ENCODE assay signal across 16 cellular contexts in genomic region chr10:34801066-34801738, GRCh38. TPM values are rescaled to one million over a fixed set of nuclear protein-coding genes. Genes with fewer than 3 reads are reported as not detected.
DNase-seq lines count a peak whose midpoint lies in the region; ATAC-seq and TF ChIP-seq lines count a peak whose summit lies in the region.
"Had no signal": no experiment of that assay in that cellular context is flagged by ENCODE, and none has a peak within 500 bp of the region (broad histone marks: within the 10 kb centered on the region; RNA-seq: fewer than 3 reads in every experiment).

No MANE protein-coding gene starts in this region.

- in situ Hi-C loops in gastrocnemius medialis (cut with MboI; ENCODE audit: low sequenced_read_pairs in 4 of 4): loop anchor here in 2 of 4 donors (25.0 kb wide), 1 partner anchor 139 kb away; no protein-coding TSS in a partner anchor

- DNase-seq in adipocyte (ENCODE audit: low read depth) (no peak), epithelial cell of prostate (ENCODE audit: low read depth, low spot score) (peak; percentile 31), lower lobe of right lung (peak; percentile 59), gastrocnemius medialis (peak; percentile 38 to 53), germinal center (ENCODE audit: low spot score) (no peak), OCI-M1 (lab: John Stamatoyannopoulos, UW) (no peak)
- DNase-seq in activated naive CD8-positive, alpha-beta T cell treated with anti-CD3 and anti-CD28 coated beads, Interleukin-2, amount 50 U/mL, for 24 hours: no peak
- DNase-seq: activated CD4-positive, alpha-beta T cell treated with anti-CD3 and anti-CD28 coated beads for 1 hour; activated T-cell treated with anti-CD3 and anti-CD28 coated beads, Interleukin-2, amount 50 U/mL, for 72 hours; effector CD8-positive, alpha-beta T cell; NCI-H1105; NCI-H446 treated with DMSO at 0.1 percent for 48 hours; stimulated activated naive CD4-positive, alpha-beta T cell treated with Interleukin-2 at 50 U/mL for 16 hours; T-helper 1 cell had no signal

- H3K9me3 Mint-ChIP-seq in activated naive CD8-positive, alpha-beta T cell treated with anti-CD3 and anti-CD28 coated beads, Interleukin-2, amount 50 U/mL, for 24 hours: no peaks in the 10 kb centered on the region
- H3K9me3 Mint-ChIP-seq: activated T-cell treated with anti-CD3 and anti-CD28 coated beads, Interleukin-2, amount 50 U/mL, for 72 hours had no signal

- TF ChIP-seq CTCF in lower lobe of right lung (IDR thresholded peaks at IDR 0.05) (no peak), gastrocnemius medialis (IDR thresholded peaks at IDR 0.05 in 4 of 5, conservative IDR thresholded peaks at IDR 0.05 in 1 of 5) (no peak)

- H3K9me3 ChIP-seq in adipocyte (ENCODE audit: control insufficient read depth, low read length) (no peaks in the 10 kb centered on the region), lower lobe of right lung (no peaks in the 10 kb centered on the region), gastrocnemius medialis (no peaks in the 10 kb centered on the region)
- H3K9me3 ChIP-seq: BLaER1 had no signal

- no peak overlapping the region for H3K4me3 Mint-ChIP-seq in activated naive CD8-positive, alpha-beta T cell treated with anti-CD3 and anti-CD28 coated beads, Interleukin-2, amount 50 U/mL, for 24 hours
- H3K4me3 Mint-ChIP-seq: activated T-cell treated with anti-CD3 and anti-CD28 coated beads, Interleukin-2, amount 50 U/mL, for 72 hours had no signal

- H3K4me1 ChIP-seq in adipocyte (ENCODE audit: control insufficient read depth, insufficient read depth, low read length) (peaks cover 18% of the 10 kb centered on the region), lower lobe of right lung (peaks cover 17% of the 10 kb centered on the region), gastrocnemius medialis (peaks cover 22 to 29% of the 10 kb centered on the region in 2 donors)

- no peak overlapping the region for H3K27ac Mint-ChIP-seq in activated naive CD8-positive, alpha-beta T cell treated with anti-CD3 and anti-CD28 coated beads, Interleukin-2, amount 50 U/mL, for 24 hours
- H3K27ac Mint-ChIP-seq: activated T-cell treated with anti-CD3 and anti-CD28 coated beads, Interleukin-2, amount 50 U/mL, for 72 hours had no signal

- ATAC-seq in lower lobe of right lung (peak; percentile 64 to 88), gastrocnemius medialis (peak; percentile 81 to 95), GM21737 (IDR thresholded peaks at IDR 0.05; ENCODE audit: unreplicated experiment) (no peak)
- no peak for ATAC-seq in activated naive CD8-positive, alpha-beta T cell treated with anti-CD3 and anti-CD28 coated beads, Interleukin-2, amount 50 U/mL, for 24 hours
- ATAC-seq: activated T-cell treated with anti-CD3 and anti-CD28 coated beads, Interleukin-2, amount 50 U/mL, for 72 hours had no signal

- intact Hi-C loops in lower lobe of right lung (cut with DNase I): no loop called here
- intact Hi-C loops in gastrocnemius medialis (cut with DNase I; ENCODE audit: low total_unique reads): no loop called here

- no peak overlapping the region for H3K9ac ChIP-seq in adipocyte (ENCODE audit: low read length)
- H3K9ac ChIP-seq: BLaER1 had no signal

- H3K36me3 ChIP-seq in adipocyte (ENCODE audit: control insufficient read depth, insufficient read depth, low read length, severe bottlenecking) (no peaks in the 10 kb centered on the region), lower lobe of right lung (peaks cover 4% of the 10 kb centered on the region), gastrocnemius medialis (no peaks in the 10 kb centered on the region)

- H3K27ac ChIP-seq in epithelial cell of prostate (peak overlapping the region; percentile 13), lower lobe of right lung (no peak overlapping the region), gastrocnemius medialis (peak overlapping the region in 2 of 4 donors; percentile 41 to 66)
- H3K27ac ChIP-seq: BLaER1 had no signal

- no peaks in the 10 kb centered on the region for H3K36me3 Mint-ChIP-seq in activated naive CD8-positive, alpha-beta T cell treated with anti-CD3 and anti-CD28 coated beads, Interleukin-2, amount 50 U/mL, for 24 hours (ENCODE audit: low read depth)

- no peaks in the 10 kb centered on the region for H3K4me1 Mint-ChIP-seq in activated naive CD8-positive, alpha-beta T cell treated with anti-CD3 and anti-CD28 coated beads, Interleukin-2, amount 50 U/mL, for 24 hours

- H3K27me3 Mint-ChIP-seq in activated naive CD8-positive, alpha-beta T cell treated with anti-CD3 and anti-CD28 coated beads, Interleukin-2, amount 50 U/mL, for 24 hours: no peaks in the 10 kb centered on the region

- H3K27me3 ChIP-seq in adipocyte (replicated peaks; ENCODE audit: control insufficient read depth, insufficient read depth, low read length) (no peaks in the 10 kb centered on the region), lower lobe of right lung (ENCODE audit: low read depth) (no peaks in the 10 kb centered on the region), gastrocnemius medialis (no peaks in the 10 kb centered on the region)
- H3K27me3 ChIP-seq: BLaER1 had no signal

- H3K4me3 ChIP-seq in adipocyte (ENCODE audit: low read length) (peak overlapping the region; percentile 27), lower lobe of right lung (no peak overlapping the region), gastrocnemius medialis (peak overlapping the region in 1 of 4 donors; percentile 0)
- H3K4me3 ChIP-seq: BLaER1 had no signal

- no peak for TF ChIP-seq POLR2A in gastrocnemius medialis (IDR thresholded peaks at IDR 0.05)

RNA-seq across cellular contexts. Expression of gene PARD3, which starts 13.9 kb away (rescaled TPM):
- 34.1 TPM for total RNA-seq in lower lobe of right lung
- total RNA-seq in gastrocnemius medialis: 10 to 100 TPM; 64.6 to 75.8 (median 68.3) TPM

Comparison
In these comparisons a context has a peak if more than half of its experiments do, and no peak if none do; other contexts are left out.
1. DNase-seq: peak in epithelial cell of prostate (single experiment), lower lobe of right lung (single experiment) and gastrocnemius medialis (2 of 2); none in adipocyte (single experiment), activated naive CD8-positive, alpha-beta T cell treated with anti-CD3 and anti-CD28 coated beads, Interleukin-2, amount 50 U/mL, for 24 hours (single experiment), germinal center (single experiment) and OCI-M1 (single experiment).
2. ATAC-seq: peak in lower lobe of right lung (2 of 2) and gastrocnemius medialis (2 of 2); none in activated naive CD8-positive, alpha-beta T cell treated with anti-CD3 and anti-CD28 coated beads, Interleukin-2, amount 50 U/mL, for 24 hours (single experiment) and GM21737 (single experiment).